In genomic region chr1:85149805-85150204, GRCh38 we compare ENCODE assay signal across 19 cellular contexts. TPM values are rescaled to one million over a fixed set of nuclear protein-coding genes. Genes with fewer than 3 reads are reported as not detected.
DNase-seq lines count a peak whose midpoint lies in the region; ATAC-seq, FAIRE-seq and TF ChIP-seq lines count a peak whose summit lies in the region.
"Had no signal": no experiment of that assay in that cellular context is flagged by ENCODE, and none has a peak within 500 bp of the region (broad histone marks: within the 10 kb centered on the region; RNA-seq: fewer than 3 reads in every experiment).

No MANE protein-coding gene starts in this region.

- H3K27ac Mint-ChIP-seq in stimulated activated naive CD8-positive, alpha-beta T cell treated with anti-CD3 and anti-CD28 coated beads, Interleukin-15, Interleukin-2, amounts not matched to agents 100 ng/mL and 50 ng/mL, for 24 hours, result peak overlapping the region; percentile 53
- peak overlapping the region in 1 of 2 donors; percentile 12 for H3K27ac Mint-ChIP-seq in stimulated activated naive CD8-positive, alpha-beta T cell treated with anti-CD3 and anti-CD28 coated beads, Interleukin-15, amount 100 ng/mL, for 72 hours
- no peak overlapping the region for H3K27ac Mint-ChIP-seq in immature natural killer cell
- no peak overlapping the region for H3K27ac Mint-ChIP-seq in T-helper 2 cell treated with Interferon-gamma antibody and Interleukin-4, amounts not matched to agents 5 μg/mL and 100 μg/mL, for 36 hours
- H3K27ac Mint-ChIP-seq: CD14-positive monocyte had no signal

- no peaks in the 10 kb centered on the region for H3K79me2 ChIP-seq in K562 (ENCODE audit: control insufficient read depth, insufficient read depth, low read length)

- intact Hi-C loops in K562 (cut with micrococcal nuclease), result no loop called here
- intact Hi-C loops in left ventricle myocardium superior (cut with micrococcal nuclease), result no loop called here

- H3K27me3 Mint-ChIP-seq in stimulated activated naive CD8-positive, alpha-beta T cell treated with anti-CD3 and anti-CD28 coated beads, Interleukin-15, Interleukin-2, amounts not matched to agents 100 ng/mL and 50 ng/mL, for 24 hours, result no peaks in the 10 kb centered on the region
- H3K27me3 Mint-ChIP-seq in stimulated activated naive CD8-positive, alpha-beta T cell treated with anti-CD3 and anti-CD28 coated beads, Interleukin-15, amount 100 ng/mL, for 72 hours, result no peaks in the 10 kb centered on the region
- H3K27me3 Mint-ChIP-seq in immature natural killer cell (ENCODE audit: low read depth in 3 of 3), result peaks cover 2 to 13% (median 3%) of the 10 kb centered on the region in 3 donors
- H3K27me3 Mint-ChIP-seq in T-helper 2 cell treated with Interferon-gamma antibody and Interleukin-4, amounts not matched to agents 5 μg/mL and 100 μg/mL, for 36 hours (ENCODE audit: low read depth), result no peaks in the 10 kb centered on the region

- peaks cover 31% of the 10 kb centered on the region for H3K4me1 Mint-ChIP-seq in stimulated activated naive CD8-positive, alpha-beta T cell treated with anti-CD3 and anti-CD28 coated beads, Interleukin-15, Interleukin-2, amounts not matched to agents 100 ng/mL and 50 ng/mL, for 24 hours (ENCODE audit: low read depth)
- peaks cover 44% of the 10 kb centered on the region for H3K4me1 Mint-ChIP-seq in stimulated activated naive CD8-positive, alpha-beta T cell treated with anti-CD3 and anti-CD28 coated beads, Interleukin-15, amount 100 ng/mL, for 72 hours
- H3K4me1 Mint-ChIP-seq in immature natural killer cell, result no peaks in the 10 kb centered on the region
- peaks cover 40% of the 10 kb centered on the region for H3K4me1 Mint-ChIP-seq in T-helper 2 cell treated with Interferon-gamma antibody and Interleukin-4, amounts not matched to agents 5 μg/mL and 100 μg/mL, for 36 hours (ENCODE audit: low read depth)
- H3K4me1 Mint-ChIP-seq: CD14-positive monocyte had no signal

- TF ChIP-seq EP300 in K562 (IDR thresholded peaks at IDR 0.05; ENCODE audit: low read length), result no peak

- CTCF ChIA-PET in K562 (lab: Yijun Ruan, JAX; ENCODE audit: low intra/inter-chr PET ratio), result no interaction called here

- no peaks in the 10 kb centered on the region for H3K9me3 ChIP-seq in K562 (replicated peaks; ENCODE audit: control insufficient read depth, insufficient read depth, low read depth, low read length)
- H3K9me3 ChIP-seq: Caco-2, SJSA1 had no signal

- peak; percentile 23 for FAIRE-seq in K562 (lab: Jason Lieb, UNC)
- FAIRE-seq: GM18507 had no signal

- no peak overlapping the region for H3K9ac ChIP-seq in K562 (ENCODE audit: insufficient read depth in 1 of 2, low read depth in 2 of 2, low read length in 2 of 2)

- no peak for ATAC-seq in stimulated activated naive CD8-positive, alpha-beta T cell treated with anti-CD3 and anti-CD28 coated beads, Interleukin-15, amount 100 ng/mL, for 72 hours
- ATAC-seq in K562 (no peak), left ventricle myocardium superior (peak; percentile 89), foreskin keratinocyte (no peak)

- H3K4me2 ChIP-seq in K562 (ENCODE audit: insufficient read depth, low read length), result no peak overlapping the region

- no peak for TF ChIP-seq POLR2A in K562 (conservative IDR thresholded peaks at IDR 0.05)

- POLR2A ChIA-PET in K562 (lab: Yijun Ruan, JAX), result interaction anchor here (1.7 kb wide), 1 partner anchor 16 kb away, joined by 3 read pairs; no protein-coding TSS in a partner anchor

- TF ChIP-seq RAD21 in K562 (CRISPR knock-in tag; conservative IDR thresholded peaks at IDR 0.05 in 1 of 2, IDR thresholded peaks at IDR 0.05 in 1 of 2), result no peak

- no peaks in the 10 kb centered on the region for H3K9me3 Mint-ChIP-seq in stimulated activated naive CD8-positive, alpha-beta T cell treated with anti-CD3 and anti-CD28 coated beads, Interleukin-15, Interleukin-2, amounts not matched to agents 100 ng/mL and 50 ng/mL, for 24 hours
- H3K9me3 Mint-ChIP-seq in stimulated activated naive CD8-positive, alpha-beta T cell treated with anti-CD3 and anti-CD28 coated beads, Interleukin-15, amount 100 ng/mL, for 72 hours, result no peaks in the 10 kb centered on the region
- H3K9me3 Mint-ChIP-seq in immature natural killer cell, result peaks cover 0 to 2% (median 0%) of the 10 kb centered on the region in 6 donors
- no peaks in the 10 kb centered on the region for H3K9me3 Mint-ChIP-seq in T-helper 2 cell treated with Interferon-gamma antibody and Interleukin-4, amounts not matched to agents 5 μg/mL and 100 μg/mL, for 36 hours

- no peak overlapping the region for H3K4me3 Mint-ChIP-seq in stimulated activated naive CD8-positive, alpha-beta T cell treated with anti-CD3 and anti-CD28 coated beads, Interleukin-15, Interleukin-2, amounts not matched to agents 100 ng/mL and 50 ng/mL, for 24 hours
- H3K4me3 Mint-ChIP-seq in stimulated activated naive CD8-positive, alpha-beta T cell treated with anti-CD3 and anti-CD28 coated beads, Interleukin-15, amount 100 ng/mL, for 72 hours, result no peak overlapping the region
- H3K4me3 Mint-ChIP-seq in immature natural killer cell, result no peak overlapping the region
- no peak overlapping the region for H3K4me3 Mint-ChIP-seq in T-helper 2 cell treated with Interferon-gamma antibody and Interleukin-4, amounts not matched to agents 5 μg/mL and 100 μg/mL, for 36 hours
- H3K4me3 Mint-ChIP-seq: CD14-positive monocyte had no signal

- in situ Hi-C loops in K562 (cut with MboI), result no loop called here

- BruUV-seq in K562 (replicated peaks; lab: Mats Ljungman, UMichigan), result no TSS peak

- no peak for DNase-seq in stimulated activated naive CD8-positive, alpha-beta T cell treated with anti-CD3 and anti-CD28 coated beads, Interleukin-15, amount 100 ng/mL, for 72 hours
- DNase-seq in K562 (ENCODE audit: extremely low read depth in 1 of 4, low spot score in 3 of 4) (no peak), left ventricle myocardium superior (no peak), HK-2 (ENCODE audit: unreplicated experiment) (no peak), foreskin keratinocyte (no peak), immature natural killer cell (no peak)
- DNase-seq in T-helper 2 cell treated with Interferon-gamma antibody and Interleukin-4, amounts not matched to agents 5 μg/mL and 100 μg/mL, for 36 hours (ENCODE audit: low spot score), result no peak
- DNase-seq: Caco-2, DMS53, Karpas-422, NCI-H1417 treated with DMSO at 0.1 percent for 48 hours, NCI-H2029 treated with DMSO at 0.1 percent for 48 hours, NCI-H510A, RPMI8226 had no signal

- H3K4me1 ChIP-seq in K562 (replicated peaks in 1 of 2; ENCODE audit: control insufficient read depth in 2 of 2, insufficient read depth in 2 of 2, low read length in 2 of 2), result no peaks in the 10 kb centered on the region; a peak in 1 of 5 replicates
- H3K4me1 ChIP-seq in foreskin keratinocyte, result no peaks in the 10 kb centered on the region

- no peaks in the 10 kb centered on the region for H4K20me1 ChIP-seq in K562 (replicated peaks; ENCODE audit: control insufficient read depth, insufficient read depth, low read length)

- no peaks in the 10 kb centered on the region for H3K36me3 ChIP-seq in K562 (ENCODE audit: control insufficient read depth, insufficient read depth, low read length)
- H3K36me3 ChIP-seq: SJSA1 had no signal

- TF ChIP-seq CTCF in K562 (IDR thresholded peaks at IDR 0.05 in 2 of 3, conservative IDR thresholded peaks at IDR 0.05 in 1 of 3; ENCODE audit: insufficient read depth in 2 of 3, low read depth in 1 of 3, low read length in 3 of 3) (no peak), foreskin keratinocyte (conservative IDR thresholded peaks at IDR 0.05) (no peak)

- H3K36me3 Mint-ChIP-seq in stimulated activated naive CD8-positive, alpha-beta T cell treated with anti-CD3 and anti-CD28 coated beads, Interleukin-15, Interleukin-2, amounts not matched to agents 100 ng/mL and 50 ng/mL, for 24 hours (ENCODE audit: low read depth), result no peaks in the 10 kb centered on the region
- no peaks in the 10 kb centered on the region for H3K36me3 Mint-ChIP-seq in immature natural killer cell
- H3K36me3 Mint-ChIP-seq in T-helper 2 cell treated with Interferon-gamma antibody and Interleukin-4, amounts not matched to agents 5 μg/mL and 100 μg/mL, for 36 hours (ENCODE audit: low read depth), result peaks cover 2% of the 10 kb centered on the region
- H3K36me3 Mint-ChIP-seq: CD14-positive monocyte had no signal

- H3K27me3 ChIP-seq in K562 (ENCODE audit: control insufficient read depth in 2 of 2, insufficient read depth in 2 of 2, low read length in 2 of 2) (no peaks in the 10 kb centered on the region), foreskin keratinocyte (no peaks in the 10 kb centered on the region)
- H3K27me3 ChIP-seq: SJSA1 had no signal

- no peaks in the 10 kb centered on the region for H3K9me1 ChIP-seq in K562 (ENCODE audit: control insufficient read depth, insufficient read depth, low read length)

- H3K27ac ChIP-seq in K562 (ENCODE audit: extremely low read depth, low read depth, low read length) (no peak overlapping the region), foreskin keratinocyte (no peak overlapping the region)
- H3K27ac ChIP-seq: HL-60, SJSA1 had no signal

- 50% methylated on average over 2 of the region's 2 CpGs for WGBS in K562 (ENCODE audit: insufficient coverage, low coverage, missing lambda C conversion rate)

- H3K4me3 ChIP-seq in K562, result no peak overlapping the region
- H3K4me3 ChIP-seq: SJSA1 had no signal

- H2AFZ ChIP-seq in K562 (ENCODE audit: low read depth, low read length), result no peak overlapping the region

TF ChIP-seq in K562, 482 proteins besides CTCF, POLR2A, EP300 and RAD21 (continues in another document):
- no peak for TF ChIP-seq SMARCC2 (IDR thresholded peaks at IDR 0.05; ENCODE audit: low read depth)

RNA-seq across cellular contexts. Expression of gene SYDE2, which starts 51.0 kb away (rescaled TPM):
- total RNA-seq in K562 (2011; cell fraction: chromatin; rRNA removed; ENCODE audit: low replicate concordance), result 9.4 and 28.8 TPM in 2 replicates
- total RNA-seq in K562 (2011; cell fraction: nucleolus; rRNA removed), result 6.0 and 9.7 TPM in 2 replicates
- total RNA-seq in K562 (2011; cell fraction: nucleoplasm; rRNA removed), result 10.6 and 11.6 TPM in 2 replicates
- 4.5 and 5.8 TPM in 2 replicates for total RNA-seq in K562 (2014; rRNA removed)
- 8.6 and 8.7 TPM in 2 replicates for total RNA-seq in K562 (2014; rRNA removed; fragmentation: Illumina TruSeq; extraction: Trizol)
- total RNA-seq in K562 (2015; rRNA removed; fragmentation: Illumina TruSeq; extraction: Trizol), result 7.8 and 8.3 TPM in 2 replicates
- total RNA-seq in K562 (2021), result 6.0 and 6.4 TPM in 2 replicates
- 4.9 and 5.5 TPM in 2 replicates for polyA plus RNA-seq in K562 (2011; rRNA removed)
- 1.4 and 2.3 TPM in 2 replicates for polyA plus RNA-seq in K562 (2011; cell fraction: cytosol; rRNA removed)
- 3.5 and 4.2 TPM in 2 replicates for polyA plus RNA-seq in K562 (2011; cell fraction: nucleus; rRNA removed)
- 2.0 and 2.1 TPM in 2 replicates for polyA plus RNA-seq in K562 (2012)
- 3.3 and 3.9 TPM in 2 replicates for polyA plus RNA-seq in K562 (2014; fragmentation: Illumina TruSeq; extraction: Trizol)
- under 1 TPM; 0.39 to 0.77 TPM for polyA plus RNA-seq in K562 (2014; fragmentation: Nextera tagmentation; extraction: Ambion mirVana)
- 2.3 and 2.6 TPM in 2 replicates for polyA plus RNA-seq in K562 (2014; rRNA removed)
- polyA minus RNA-seq in K562 (2011; rRNA and poly(A)+ RNA removed), result 22.0 and 27.4 TPM in 2 replicates
- 7.5 and 8.6 TPM in 2 replicates for polyA minus RNA-seq in K562 (2011; cell fraction: cytosol; rRNA and poly(A)+ RNA removed)
- polyA minus RNA-seq in K562 (2011; cell fraction: nucleus; rRNA and poly(A)+ RNA removed), result 10.0 and 19.5 TPM in 2 replicates
- 23.0 TPM for total RNA-seq in left ventricle myocardium superior
- 3.5 and 4.4 TPM in 2 replicates for total RNA-seq in foreskin keratinocyte
- polyA plus RNA-seq in foreskin keratinocyte, result 0.19 and 0.30 TPM in 2 replicates
- under 1 TPM; 0.08 to 0.98 (median 0.12) TPM for polyA plus RNA-seq in immature natural killer cell
- polyA plus RNA-seq: CD14-positive monocyte had no signal
